Comparison of ENCODE assay signal across 10 cellular contexts in genomic region chr5:171989276-171989675, GRCh38. TPM values are rescaled to one million over a fixed set of nuclear protein-coding genes. Genes with fewer than 3 reads are reported as not detected.
DNase-seq lines count a peak whose midpoint lies in the region; ATAC-seq, FAIRE-seq and TF ChIP-seq lines count a peak whose summit lies in the region.
"Had no signal": no experiment of that assay in that cellular context is flagged by ENCODE, and none has a peak within 500 bp of the region (broad histone marks: within the 10 kb centered on the region; RNA-seq: fewer than 3 reads in every experiment).

No MANE protein-coding gene starts in this region.

- H4K8ac ChIP-seq in H1 (ENCODE audit: extremely low read depth, insufficient read depth, low read length), result no peak overlapping the region

- no peak overlapping the region for H2AFZ ChIP-seq in H1 (ENCODE audit: low read length)
- H2AFZ ChIP-seq: parathyroid adenoma had no signal

- 0 out of 2 replicates have a peak overlapping the region, but pooled peaks have one; percentile 29 for H3K27ac ChIP-seq in H1 (ENCODE audit: low read depth, low read length)
- H3K27ac ChIP-seq in right atrium auricular region, result no peak overlapping the region
- H3K27ac ChIP-seq: parathyroid adenoma had no signal

- H2BK12ac ChIP-seq in H1 (ENCODE audit: low read depth, low read length), result no peak overlapping the region

- H3K4me2 ChIP-seq in H1 (ENCODE audit: insufficient read depth in 1 of 2, low read depth in 2 of 2, low read length in 2 of 2), result no peak overlapping the region

- H3K79me1 ChIP-seq in H1 (ENCODE audit: low read depth, low read length), result no peaks in the 10 kb centered on the region; the same call in none of the 2 replicates

- no peak overlapping the region for H3K27ac Mint-ChIP-seq in endothelial cell (ENCODE audit: unreplicated experiment)

- H3K4ac ChIP-seq in H1 (replicated peaks; ENCODE audit: insufficient read length, low read depth, low read length), result no peak overlapping the region

- H2BK5ac ChIP-seq in H1 (ENCODE audit: low read depth, low read length), result no peak overlapping the region

- H3K56ac ChIP-seq in H1 (replicated peaks; ENCODE audit: insufficient read length, low read depth, low read length), result no peak overlapping the region

- no peak overlapping the region for H2AK5ac ChIP-seq in H1 (ENCODE audit: low read depth, low read length)

- FAIRE-seq in H1 (lab: Jason Lieb, UNC), result no peak

- H3K23ac ChIP-seq in H1 (ENCODE audit: insufficient read length), result no peak overlapping the region

- no peaks in the 10 kb centered on the region for H3K9me3 ChIP-seq in H1 (ENCODE audit: insufficient read depth in 2 of 2, low read depth in 1 of 2, low read length in 1 of 2)
- H3K9me3 ChIP-seq in right atrium auricular region, result no peaks in the 10 kb centered on the region

- H3K27me3 ChIP-seq in H1 (replicated peaks in 1 of 4; ENCODE audit: control insufficient read depth in 3 of 4, extremely low read depth in 1 of 4, insufficient read depth in 3 of 4, low read length in 3 of 4) (no peaks in the 10 kb centered on the region), right atrium auricular region (no peaks in the 10 kb centered on the region)

- no peak for TF ChIP-seq EP300 in H1 (IDR thresholded peaks at IDR 0.05; ENCODE audit: borderline replicate concordance in 1 of 2, low read depth in 2 of 2, low read length in 2 of 2)

- H3K36me3 ChIP-seq in H1 (ENCODE audit: control insufficient read depth in 2 of 4, insufficient read depth in 4 of 4, low read length in 3 of 4) (peaks cover 0 to 26% (median 4%) of the 10 kb centered on the region in 4 experiments; a peak in 2 of 8 replicates), right atrium auricular region (peaks cover 5% of the 10 kb centered on the region)

- peaks cover 28% of the 10 kb centered on the region for H3K4me1 Mint-ChIP-seq in endothelial cell (ENCODE audit: unreplicated experiment)

- H3K18ac ChIP-seq in H1 (ENCODE audit: extremely low read depth, low read length), result no peak overlapping the region

- WGBS in H1 (ENCODE audit: extremely low coverage in 1 of 2, insufficient coverage in 1 of 2, insufficient read length in 1 of 2, insufficient replicate concordance in 2 of 2, low coverage in 1 of 2, low lambda C conversion rate in 2 of 2, missing lambda C conversion rate in 1 of 2), 2 experiments, result 92% methylated on average over 5 of the region's 5 CpGs; no CpG with 5 or more reads in 1 of the 2 experiments

- no peak for TF ChIP-seq POLR2A in H1 (IDR thresholded peaks at IDR 0.05; ENCODE audit: control extremely low read depth in 1 of 2, low read depth in 2 of 2, low read length in 2 of 2)

- no peak overlapping the region for H4K91ac ChIP-seq in H1 (replicated peaks; ENCODE audit: insufficient read length, low read length)

- H3K79me2 ChIP-seq in H1 (ENCODE audit: control insufficient read depth in 1 of 2, insufficient read depth in 2 of 2, low read length in 2 of 2), result peaks cover 31 to 98% of the 10 kb centered on the region in 2 experiments

- no peak overlapping the region for H3K4me3 Mint-ChIP-seq in endothelial cell (ENCODE audit: unreplicated experiment)

- H2BK120ac ChIP-seq in H1 (replicated peaks; ENCODE audit: low read depth, low read length), result no peak overlapping the region

- TF ChIP-seq CTCF in GM13976 (IDR thresholded peaks at IDR 0.05; ENCODE audit: borderline replicate concordance, control extremely low read depth, extremely low read depth, insufficient read depth, missing control alignments), result no peak
- TF ChIP-seq CTCF in H1 (IDR thresholded peaks at IDR 0.05; ENCODE audit: control extremely low read depth in 1 of 3, insufficient read depth in 1 of 3, low read depth in 1 of 3, low read length in 3 of 3), result no peak
- TF ChIP-seq CTCF in endothelial cell (IDR thresholded peaks at IDR 0.05; ENCODE audit: unreplicated experiment), result no peak
- TF ChIP-seq CTCF in right atrium auricular region (IDR thresholded peaks at IDR 0.05), result no peak

- H3K9me3 Mint-ChIP-seq in endothelial cell (ENCODE audit: unreplicated experiment), result no peaks in the 10 kb centered on the region

- H3K9ac ChIP-seq in H1 (replicated peaks in 1 of 4; ENCODE audit: extremely low read depth in 1 of 4, low read depth in 3 of 4, low read length in 3 of 4), result no peak overlapping the region
- H3K9ac ChIP-seq: parathyroid adenoma had no signal

- H4K5ac ChIP-seq in H1 (ENCODE audit: insufficient read length, low read depth, low read length), result no peak overlapping the region

- CTCF ChIA-PET in H1 (lab: Charles Lee; ENCODE audit: partially characterized antibody), result no interaction called here

- peak; percentile 46 for DNase-seq in GM13976 (ENCODE audit: low spot score)
- no peak for DNase-seq in H1 (ENCODE audit: low read depth in 1 of 2, low spot score in 2 of 2)
- DNase-seq in SKM-1 (lab: John Stamatoyannopoulos, UW; ENCODE audit: unreplicated experiment), result no peak
- no peak for DNase-seq in endothelial cell (ENCODE audit: low spot score)
- no peak for DNase-seq in AML-193 (lab: John Stamatoyannopoulos, UW)
- DNase-seq in right atrium auricular region (ENCODE audit: low spot score), result no peak

- H4K20me1 ChIP-seq in H1 (replicated peaks in 1 of 2; ENCODE audit: control insufficient read depth in 1 of 2, insufficient read depth in 2 of 2, low read length in 2 of 2), result peaks cover 18 to 20% of the 10 kb centered on the region in 2 experiments

- H3K4me3 ChIP-seq in H1 (ENCODE audit: extremely low read depth in 1 of 4, insufficient read depth in 2 of 4, low read depth in 3 of 4, low read length in 4 of 4) (no peak overlapping the region), right atrium auricular region (no peak overlapping the region)

- POLR2A ChIA-PET in H1 (lab: Charles Lee; ENCODE audit: partially characterized antibody), result interaction anchor here (0.6 to 6.3 kb wide), 3 partner anchors 12 to 274 kb away, joined by 3 to 58 read pairs (median 4); partner anchors contain the start of gene FBXW11

- H3K4me1 ChIP-seq in H1 (replicated peaks in 1 of 4; ENCODE audit: control insufficient read depth in 3 of 4, insufficient read depth in 4 of 4, low read length in 3 of 4) (peaks cover 2 to 15% (median 8%) of the 10 kb centered on the region in 4 experiments; a peak in 5 of 7 replicates), right atrium auricular region (peaks cover 0 to 11% of the 10 kb centered on the region in 2 donors)

- H3K36me3 Mint-ChIP-seq in endothelial cell (ENCODE audit: low read depth, unreplicated experiment), result peaks cover 3% of the 10 kb centered on the region

- H3K23me2 ChIP-seq in H1 (ENCODE audit: low read depth, low read length), result no peaks in the 10 kb centered on the region; the same call in 1 of the 2 replicates

- no peak overlapping the region for H3K14ac ChIP-seq in H1 (ENCODE audit: insufficient read length)

- no peak for TF ChIP-seq RAD21 in H1 (IDR thresholded peaks at IDR 0.05 in 1 of 2, conservative IDR thresholded peaks at IDR 0.05 in 1 of 2; ENCODE audit: low read depth in 2 of 2, low read length in 2 of 2)

- ATAC-seq in GM21381 (IDR thresholded peaks at IDR 0.05; ENCODE audit: unreplicated experiment) (peak; percentile 63), HG03378 (IDR thresholded peaks at IDR 0.05; ENCODE audit: unreplicated experiment) (peak; percentile 74)
- ATAC-seq: Right ventricle myocardium inferior had no signal

- no peak overlapping the region for H2BK20ac ChIP-seq in H1 (ENCODE audit: low read length)

- no peak overlapping the region for H2BK15ac ChIP-seq in H1 (ENCODE audit: low read length)

- in situ Hi-C loops in GM13976 (cut with MboI; ENCODE audit: low sequenced_read_pairs, unreplicated experiment), result no loop called here

- H3K27me3 Mint-ChIP-seq in endothelial cell (ENCODE audit: unreplicated experiment), result no peaks in the 10 kb centered on the region

TF ChIP-seq in H1, 55 proteins besides CTCF, POLR2A, EP300 and RAD21:
- TF ChIP-seq SIRT6 (IDR thresholded peaks at IDR 0.05; ENCODE audit: low read length), result no peak
- no peak for TF ChIP-seq SIX5 (IDR thresholded peaks at IDR 0.05; ENCODE audit: low read depth, low read length)
- no peak for TF ChIP-seq PHF8 (conservative IDR thresholded peaks at IDR 0.05; ENCODE audit: low read depth, low read length)
- TF ChIP-seq NANOG (IDR thresholded peaks at IDR 0.05; ENCODE audit: insufficient read depth, low read depth, low read length, poor library complexity, severe bottlenecking), result no peak
- no peak for TF ChIP-seq SP2 (IDR thresholded peaks at IDR 0.05; ENCODE audit: low read length)
- TF ChIP-seq MAFK (IDR thresholded peaks at IDR 0.05; ENCODE audit: low read depth, low read length), result no peak
- TF ChIP-seq SP1 (IDR thresholded peaks at IDR 0.05; ENCODE audit: low read depth, low read length), result no peak
- TF ChIP-seq BACH1 (IDR thresholded peaks at IDR 0.05; ENCODE audit: low read length), result no peak
- TF ChIP-seq SRF (IDR thresholded peaks at IDR 0.05; ENCODE audit: low read depth, low read length), result no peak

RNA-seq across cellular contexts. Expression of gene FBXW11, which starts 17.2 kb away (rescaled TPM):
- total RNA-seq in H1 (2021; fragmentation: NEBNext Ultra II Directional; extraction: Animal tissue kit (Norgen Biotek cat#: 25700)), result 75.6 and 77.2 TPM in 2 replicates
- 41.1 and 45.0 TPM in 2 replicates for polyA plus RNA-seq in H1 (2011; rRNA removed)
- 53.5 TPM for polyA plus RNA-seq in H1 (2011; cell fraction: cytosol; rRNA removed)
- polyA plus RNA-seq in H1 (2011; cell fraction: nucleus; rRNA removed), result 45.3 TPM
- 39.7 to 54.0 TPM (median 49.6 TPM) in 4 replicates for polyA plus RNA-seq in H1 (2012, experiment 1 of 2)
- polyA plus RNA-seq in H1 (2012, experiment 2 of 2), result 15.1 TPM
- polyA plus RNA-seq in H1 (2013, experiment 1 of 2), result 28.3 TPM
- 27.8 TPM for polyA plus RNA-seq in H1 (2013, experiment 2 of 2)
- 177 and 211 TPM in 2 replicates for polyA minus RNA-seq in H1 (2011; rRNA and poly(A)+ RNA removed)
- polyA minus RNA-seq in H1 (2011; cell fraction: cytosol; rRNA and poly(A)+ RNA removed), result 70.6 TPM
- 72.6 TPM for polyA minus RNA-seq in H1 (2011; cell fraction: nucleus; rRNA and poly(A)+ RNA removed)
- total RNA-seq in endothelial cell (ENCODE audit: unreplicated experiment) (62.0 TPM), right atrium auricular region (10 to 100 TPM; 76.3 to 81.7 TPM)
